ENCODE assay signal across 2 cellular contexts in the genomic region with DNA sequence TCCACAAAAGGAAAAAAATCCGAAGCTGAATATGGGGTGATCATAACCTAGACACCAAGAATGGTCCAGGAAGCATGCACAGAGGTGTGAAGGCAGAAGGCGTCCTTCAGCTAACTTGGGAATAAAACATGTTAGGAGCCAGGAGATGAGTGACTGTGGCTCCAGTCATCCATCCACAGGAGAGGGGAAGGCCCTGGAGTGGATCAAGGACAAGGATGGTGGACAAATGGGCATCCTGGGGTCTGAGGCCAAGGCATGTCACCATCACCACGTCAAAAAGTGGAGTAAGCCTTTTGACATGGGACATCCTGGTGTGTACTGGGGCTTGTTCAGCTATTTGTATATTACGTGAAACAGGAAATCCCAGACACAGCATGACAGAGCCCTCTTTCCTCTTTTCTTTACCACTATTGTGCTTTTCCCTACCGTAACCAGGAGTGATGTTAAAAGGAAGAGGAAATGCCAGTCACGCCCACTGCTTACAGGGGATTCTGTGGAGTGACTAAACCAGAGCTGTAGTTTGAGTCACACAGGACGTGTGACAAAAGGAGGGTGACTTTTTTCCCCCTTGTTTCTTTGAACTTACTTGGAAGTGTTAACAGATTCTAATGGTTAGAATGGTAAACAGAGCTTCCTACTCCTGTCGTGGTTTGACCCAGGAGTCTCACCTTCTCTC.
TF ChIP-seq lines count a peak whose summit lies in the region.

No MANE protein-coding gene starts in this region.

TF ChIP-seq in GM12891, 5 proteins besides CTCF, POLR2A, EP300 and RAD21 (continued from another document):
- TF ChIP-seq POLR2AphosphoS5 (IDR thresholded peaks at IDR 0.05; ENCODE audit: low read depth, low read length), result no peak

TF ChIP-seq in HCT116, 20 proteins besides CTCF, POLR2A, EP300 and RAD21 (continued from another document):
- TF ChIP-seq ZBTB33 (IDR thresholded peaks at IDR 0.05; ENCODE audit: extremely low read depth, insufficient replicate concordance, low read length) (peak; percentile 73), ZFX (IDR thresholded peaks at IDR 0.05) (no peak), MAX (IDR thresholded peaks at IDR 0.05) (no peak), CEBPB (IDR thresholded peaks at IDR 0.05; ENCODE audit: low read depth) (no peak), SP1 (IDR thresholded peaks at IDR 0.05; ENCODE audit: low read depth) (no peak), REST (IDR thresholded peaks at IDR 0.05; ENCODE audit: low read depth) (no peak), EGR1 (IDR thresholded peaks at IDR 0.05; ENCODE audit: low read depth) (no peak), EZH2 (IDR thresholded peaks at IDR 0.05) (no peak), FOSL1 (IDR thresholded peaks at IDR 0.05; ENCODE audit: low read depth) (no peak), TCF7L2 (IDR thresholded peaks at IDR 0.05; ENCODE audit: borderline replicate concordance, extremely low read depth, insufficient read depth, insufficient read length) (no peak), YY1 (IDR thresholded peaks at IDR 0.05; ENCODE audit: extremely low read depth, insufficient replicate concordance, low read depth, low read length) (peak; percentile 68), SRF (IDR thresholded peaks at IDR 0.05; ENCODE audit: low read depth) (no peak), POLR2AphosphoS5 (IDR thresholded peaks at IDR 0.05; ENCODE audit: low read depth, low read length) (peak; percentile 90), EZH2phosphoT487 (IDR thresholded peaks at IDR 0.05; ENCODE audit: borderline replicate concordance) (no peak), ELF1 (IDR thresholded peaks at IDR 0.05; ENCODE audit: borderline replicate concordance, low read depth) (no peak)
- TF ChIP-seq, protein P1, sequence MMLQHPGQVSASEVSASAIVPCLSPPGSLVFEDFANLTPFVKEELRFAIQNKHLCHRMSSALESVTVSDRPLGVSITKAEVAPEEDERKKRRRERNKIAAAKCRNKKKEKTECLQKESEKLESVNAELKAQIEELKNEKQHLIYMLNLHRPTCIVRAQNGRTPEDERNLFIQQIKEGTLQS (IDR thresholded peaks at IDR 0.05), result no peak
